16 cellular contexts compared by ENCODE assay signal in genomic region chr2:183665403-183665802, GRCh38.
DNase-seq lines count a peak whose midpoint lies in the region; ATAC-seq and TF ChIP-seq lines count a peak whose summit lies in the region.
"Had no signal": no experiment of that assay in that cellular context is flagged by ENCODE, and none has a peak within 500 bp of the region (broad histone marks: within the 10 kb centered on the region; RNA-seq: fewer than 3 reads in every experiment).

No MANE protein-coding gene starts in this region.

- H3K4me3 ChIP-seq in colonic mucosa = no peak overlapping the region
- no peak overlapping the region for H3K4me3 ChIP-seq in Peyer's patch
- H3K4me3 ChIP-seq in tibial artery = no peak overlapping the region

- H3K9me3 ChIP-seq in colonic mucosa (no peaks in the 10 kb centered on the region), Peyer's patch (no peaks in the 10 kb centered on the region), tibial artery (no peaks in the 10 kb centered on the region)

- TF ChIP-seq CTCF in colonic mucosa (IDR thresholded peaks at IDR 0.05) (no peak), Peyer's patch (IDR thresholded peaks at IDR 0.05) (no peak), tibial artery (IDR thresholded peaks at IDR 0.05) (no peak)

- ATAC-seq in stimulated activated memory B cell treated with anti-CD40 and anti-IgM and Interleukin-4, amounts not matched to agents 10 μg/mL and 1 μg/mL and 100 μg/mL, for 72 hours = no peak
- no peak for ATAC-seq in GM19395 (IDR thresholded peaks at IDR 0.05; ENCODE audit: unreplicated experiment)
- ATAC-seq: HCT116; stimulated activated naive B cell treated with anti-CD40 and anti-IgM and Interleukin-4, amounts not matched to agents 10 μg/mL and 1 μg/mL and 100 μg/mL, for 72 hours had no signal

- no peak overlapping the region for H3K9ac ChIP-seq in colonic mucosa (ENCODE audit: low read depth in 2 of 2, low read length in 2 of 2)

- TF ChIP-seq POLR2A in Peyer's patch (IDR thresholded peaks at IDR 0.05) = no peak

- no peaks in the 10 kb centered on the region for H3K4me1 Mint-ChIP-seq in stimulated activated memory B cell treated with anti-CD40 and anti-IgM and Interleukin-4, amounts not matched to agents 10 μg/mL and 1 μg/mL and 100 μg/mL, for 72 hours
- H3K4me1 Mint-ChIP-seq: stimulated activated naive B cell treated with anti-CD40 and anti-IgM and Interleukin-4, amounts not matched to agents 10 μg/mL and 1 μg/mL and 100 μg/mL, for 72 hours had no signal

- no peaks in the 10 kb centered on the region for H3K27me3 Mint-ChIP-seq in stimulated activated memory B cell treated with anti-CD40 and anti-IgM and Interleukin-4, amounts not matched to agents 10 μg/mL and 1 μg/mL and 100 μg/mL, for 72 hours
- H3K27me3 Mint-ChIP-seq: progenitor cell of endocrine pancreas; stimulated activated naive B cell treated with anti-CD40 and anti-IgM and Interleukin-4, amounts not matched to agents 10 μg/mL and 1 μg/mL and 100 μg/mL, for 72 hours had no signal

- H3K9me3 Mint-ChIP-seq in stimulated activated memory B cell treated with anti-CD40 and anti-IgM and Interleukin-4, amounts not matched to agents 10 μg/mL and 1 μg/mL and 100 μg/mL, for 72 hours = peaks cover 3% of the 10 kb centered on the region

- DNase-seq in COLO668 (lab: John Stamatoyannopoulos, UW; ENCODE audit: unreplicated experiment) = peak; percentile 60
- peak; percentile 97 for DNase-seq in NCI-H1105 treated with DMSO at 0.1 percent for 48 hours (lab: John Stamatoyannopoulos, UW)
- peak; percentile 20 for DNase-seq in NCI-H2227 (lab: John Stamatoyannopoulos, UW; ENCODE audit: unreplicated experiment)
- DNase-seq in colonic mucosa = peak; percentile 22
- no peak for DNase-seq in Peyer's patch
- no peak for DNase-seq in tibial artery
- DNase-seq: amygdala; dermis blood vessel endothelial cell; midbrain; NCI-H226; stimulated activated CD4-positive, alpha-beta T cell treated with anti-CD3 and anti-CD28 coated beads, Interleukin-4, amount 100 ng/mL, for 1 hour; stimulated activated naive B cell treated with anti-CD40 and anti-IgM and Interleukin-4, amounts not matched to agents 10 μg/mL and 1 μg/mL and 100 μg/mL, for 72 hours had no signal

- H3K27me3 ChIP-seq in colonic mucosa = no peaks in the 10 kb centered on the region
- no peaks in the 10 kb centered on the region for H3K27me3 ChIP-seq in Peyer's patch
- no peaks in the 10 kb centered on the region for H3K27me3 ChIP-seq in tibial artery

- no peak overlapping the region for H3K4me3 Mint-ChIP-seq in stimulated activated memory B cell treated with anti-CD40 and anti-IgM and Interleukin-4, amounts not matched to agents 10 μg/mL and 1 μg/mL and 100 μg/mL, for 72 hours
- H3K4me3 Mint-ChIP-seq: stimulated activated naive B cell treated with anti-CD40 and anti-IgM and Interleukin-4, amounts not matched to agents 10 μg/mL and 1 μg/mL and 100 μg/mL, for 72 hours had no signal

- H3K36me3 ChIP-seq in colonic mucosa (no peaks in the 10 kb centered on the region), Peyer's patch (no peaks in the 10 kb centered on the region), tibial artery (no peaks in the 10 kb centered on the region)

- H3K36me3 Mint-ChIP-seq in stimulated activated memory B cell treated with anti-CD40 and anti-IgM and Interleukin-4, amounts not matched to agents 10 μg/mL and 1 μg/mL and 100 μg/mL, for 72 hours = no peaks in the 10 kb centered on the region
- H3K36me3 Mint-ChIP-seq: stimulated activated naive B cell treated with anti-CD40 and anti-IgM and Interleukin-4, amounts not matched to agents 10 μg/mL and 1 μg/mL and 100 μg/mL, for 72 hours had no signal

- no peak overlapping the region for H3K27ac Mint-ChIP-seq in stimulated activated memory B cell treated with anti-CD40 and anti-IgM and Interleukin-4, amounts not matched to agents 10 μg/mL and 1 μg/mL and 100 μg/mL, for 72 hours
- H3K27ac Mint-ChIP-seq: progenitor cell of endocrine pancreas; stimulated activated naive B cell treated with anti-CD40 and anti-IgM and Interleukin-4, amounts not matched to agents 10 μg/mL and 1 μg/mL and 100 μg/mL, for 72 hours had no signal

- intact Hi-C loops in colonic mucosa (cut with DNase I) (no loop called here), tibial artery (cut with DNase I; ENCODE audit: low total_unique reads) (no loop called here)

- no peaks in the 10 kb centered on the region for H3K4me1 ChIP-seq in colonic mucosa
- no peaks in the 10 kb centered on the region for H3K4me1 ChIP-seq in Peyer's patch
- H3K4me1 ChIP-seq in tibial artery = peaks cover 0 to 12% (median 5%) of the 10 kb centered on the region in 4 donors

- no peak overlapping the region for H3K27ac ChIP-seq in colonic mucosa
- no peak overlapping the region for H3K27ac ChIP-seq in Peyer's patch
- H3K27ac ChIP-seq in tibial artery = no peak overlapping the region

Comparison
In these comparisons a context has a peak if more than half of its experiments do, and no peak if none do; other contexts are left out.
1. DNase-seq: peak in COLO668 (single experiment), NCI-H1105 treated with DMSO at 0.1 percent for 48 hours (single experiment), NCI-H2227 (single experiment) and colonic mucosa (single experiment); none in Peyer's patch (0 of 3) and tibial artery (0 of 2).